Comparison of ENCODE assay signal across 8 cellular contexts in genomic region chr14:103846008-103846568, GRCh38. TPM values are rescaled to one million over a fixed set of nuclear protein-coding genes. Genes with fewer than 3 reads are reported as not detected.
A peak's percentile ranks its signal among the peaks of the same experiment; 100 is the strongest.
DNase-seq lines count a peak whose midpoint lies in the region; ATAC-seq and TF ChIP-seq lines count a peak whose summit lies in the region.

No MANE protein-coding gene starts in this region.

- CTCF ChIA-PET in T-cell (lab: Charles Lee) = no interaction called here

- H3K27me3 ChIP-seq in gastrocnemius medialis = no peaks in the 10 kb centered on the region

- no peak for TF ChIP-seq POLR2A in gastrocnemius medialis (IDR thresholded peaks at IDR 0.05)

- peak overlapping the region; percentile 77 to 91 for H3K27ac Mint-ChIP-seq in T-cell

- peaks cover 4% of the 10 kb centered on the region for H3K36me3 Mint-ChIP-seq in T-cell

- peak overlapping the region; percentile 69; the same call in 1 of the 2 replicates for H3K4me3 ChIP-seq in GM12864 (ENCODE audit: low read depth, low read length)
- peak overlapping the region; percentile 63 for H3K4me3 ChIP-seq in fibroblast of villous mesenchyme (ENCODE audit: low read depth, low read length)
- peak overlapping the region; percentile 60 to 86 (median 68) for H3K4me3 ChIP-seq in gastrocnemius medialis

- intact Hi-C loops in gastrocnemius medialis (cut with DNase I; ENCODE audit: low total_unique reads) = loop anchor here (2.0 kb wide), 3 partner anchors 37 to 283 kb away; partner anchors contain the start of genes BAG5 and COA8

- peaks cover 18 to 23% (median 20%) of the 10 kb centered on the region in 3 donors for H3K4me1 Mint-ChIP-seq in T-cell

- H3K27ac ChIP-seq in gastrocnemius medialis = peak overlapping the region in 3 of 4 donors; percentile 73 to 87 (median 73)

- H3K9me3 ChIP-seq in gastrocnemius medialis = no peaks in the 10 kb centered on the region

- DNase-seq in GM12864 (ENCODE audit: low read depth) = no peak
- DNase-seq in T-cell = no peak
- DNase-seq in fibroblast of villous mesenchyme (ENCODE audit: low read depth) = no peak
- no peak for DNase-seq in gastrocnemius medialis
- no peak for DNase-seq in NCI-H226

- peaks cover 14 to 19% of the 10 kb centered on the region in 2 donors for H3K4me1 ChIP-seq in gastrocnemius medialis

- ATAC-seq in T-cell (replicated peaks in 1 of 4) = no peak
- no peak for ATAC-seq in gastrocnemius medialis
- ATAC-seq in HG03135 (IDR thresholded peaks at IDR 0.05; ENCODE audit: unreplicated experiment) = no peak
- no peak for ATAC-seq in GM19463 (IDR thresholded peaks at IDR 0.05; ENCODE audit: unreplicated experiment)
- no peak for ATAC-seq in HG03378 (IDR thresholded peaks at IDR 0.05; ENCODE audit: unreplicated experiment)

- no peaks in the 10 kb centered on the region for H3K27me3 Mint-ChIP-seq in T-cell

- TF ChIP-seq CTCF in GM12864 (IDR thresholded peaks at IDR 0.05; ENCODE audit: low read depth, low read length, missing control alignments) (no peak), fibroblast of villous mesenchyme (IDR thresholded peaks at IDR 0.05; ENCODE audit: insufficient read depth, low read depth, low read length) (no peak), gastrocnemius medialis (IDR thresholded peaks at IDR 0.05 in 4 of 5, conservative IDR thresholded peaks at IDR 0.05 in 1 of 5) (no peak)

- H3K9me3 Mint-ChIP-seq in T-cell = no peaks in the 10 kb centered on the region

- no peaks in the 10 kb centered on the region for H3K36me3 ChIP-seq in gastrocnemius medialis

- POLR2A ChIA-PET in T-cell (lab: Charles Lee) = interaction anchor here in 1 of 2 donors (0.6 kb wide), 1 partner anchor 25 kb away, joined by 5 read pairs; no protein-coding TSS in a partner anchor

- H3K4me3 Mint-ChIP-seq in T-cell = peak overlapping the region; percentile 86 to 95 (median 91)

- in situ Hi-C loops in gastrocnemius medialis (cut with MboI; ENCODE audit: low sequenced_read_pairs in 4 of 4) = no loop called here

RNA-seq across cellular contexts. Expression of gene PPP1R13B, which starts 1.3 kb away (rescaled TPM):
- total RNA-seq in T-cell (10 to 100 TPM; 23.8 to 32.4 (median 29.9) TPM), fibroblast of villous mesenchyme (3.5 and 7.3 TPM in 2 replicates), gastrocnemius medialis (10 to 100 TPM; 10.4 to 24.6 (median 11.8) TPM)
